1 cellular context compared by ENCODE assay signal in the genomic region with DNA sequence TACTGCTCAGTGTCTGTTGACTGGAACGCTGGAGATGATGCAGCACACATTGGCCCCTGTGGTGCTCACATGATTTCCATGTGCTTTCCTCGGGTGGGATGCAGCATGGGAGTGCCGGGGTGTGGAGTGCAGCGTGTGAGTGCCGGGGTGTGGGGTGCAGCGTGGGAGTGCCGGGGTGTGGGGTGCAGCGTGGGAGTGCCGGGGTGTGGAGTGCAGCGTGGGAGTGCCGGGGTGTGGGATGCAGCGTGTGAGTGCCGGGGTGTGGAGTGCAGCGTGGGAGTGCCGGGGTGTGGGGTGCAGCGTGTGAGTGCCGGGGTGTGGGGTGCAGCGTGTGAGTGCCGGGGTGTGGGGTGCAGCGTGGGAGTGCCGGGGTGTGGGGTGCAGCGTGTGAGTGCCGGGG.
DNase-seq lines count a peak whose midpoint lies in the region.
"Not testable (repeated sequence)": the region's sequence is repeated elsewhere in the genome, so short reads cannot be mapped to it uniquely, and the experiment has no call there.

No MANE protein-coding gene starts in this region.

- DNase-seq in SK-MEL-5 (ENCODE audit: low read depth, low spot score), result peak; percentile 77

- in situ Hi-C loops in SK-MEL-5 (cut with HindIII; ENCODE audit: low pct_unique_long_range_greater_than_20kb, low sequenced_read_pairs), result not testable (repeated sequence)
